ENCODE assay signal across 9 cellular contexts in the genomic region with DNA sequence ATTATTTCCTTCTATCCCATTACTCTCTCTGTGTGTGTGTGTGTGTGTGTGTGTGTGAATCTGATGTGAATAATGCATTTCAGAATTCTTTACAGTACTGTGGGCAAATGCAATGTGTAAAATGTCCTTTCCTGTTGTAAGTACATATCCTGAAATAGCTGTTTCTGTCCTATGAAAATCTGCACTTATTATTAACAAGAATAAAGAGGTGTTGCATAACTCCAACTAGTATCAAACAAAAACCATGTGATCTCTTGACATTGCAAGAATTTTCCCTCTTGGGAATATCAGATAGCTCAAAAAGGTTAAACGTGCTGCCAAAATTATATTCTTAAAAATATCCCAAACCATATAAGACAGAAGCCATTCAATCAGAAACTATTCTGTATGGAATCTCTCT. TPM values are rescaled to one million over a fixed set of nuclear protein-coding genes. Genes with fewer than 3 reads are reported as not detected.
"Had no signal": no experiment of that assay in that cellular context is flagged by ENCODE, and none has a peak within 500 bp of the region (broad histone marks: within the 10 kb centered on the region; RNA-seq: fewer than 3 reads in every experiment).

No MANE protein-coding gene starts in this region.

- DNase-seq: H9, HCEC 1CT, HFFc6, IMR-90 had no signal

- ATAC-seq: GM23338, K562 had no signal

- H2AFZ ChIP-seq: GM23338 had no signal

- H3K27ac ChIP-seq: HL-60 had no signal

- H3K9me3 Mint-ChIP-seq: H9, HFFc6 had no signal

- H3K4me3 ChIP-seq: GM23338, K562 had no signal

- H3K4me3 Mint-ChIP-seq: GM23338, H9, HFFc6 had no signal

- H3K4me2 ChIP-seq: GM23338 had no signal

- H3K27ac Mint-ChIP-seq: GM23338, HFFc6 had no signal

RNA-seq across cellular contexts. Expression of gene LGSN, which starts 52.0 kb away (rescaled TPM):
- total RNA-seq: H1, HFFc6, HT1080, IMR-90, K562 had no signal
